ENCODE assay signal across 15 cellular contexts in the genomic region with DNA sequence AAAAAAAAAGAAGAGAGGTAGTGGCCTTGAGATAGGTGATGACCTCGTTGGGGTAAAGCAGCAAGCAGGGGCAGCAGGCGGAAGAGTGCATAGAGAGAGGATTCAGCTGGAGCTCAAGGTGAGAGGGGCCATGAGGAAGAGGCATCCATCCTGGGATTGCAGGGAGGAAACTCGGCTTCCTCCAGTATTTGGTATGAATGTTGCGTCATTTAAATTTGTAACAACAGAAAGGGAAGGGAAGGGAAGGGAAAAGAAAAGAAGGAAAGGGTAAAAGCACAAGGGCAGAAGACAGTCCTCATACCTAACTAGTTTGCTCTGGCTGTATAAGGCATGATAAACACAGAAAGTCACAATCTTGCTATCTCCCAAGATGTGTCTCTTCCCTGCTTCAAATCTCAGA. TPM values are rescaled to one million over a fixed set of nuclear protein-coding genes. Genes with fewer than 3 reads are reported as not detected.
DNase-seq lines count a peak whose midpoint lies in the region; ATAC-seq, FAIRE-seq and TF ChIP-seq lines count a peak whose summit lies in the region.
"Had no signal": no experiment of that assay in that cellular context is flagged by ENCODE, and none has a peak within 500 bp of the region (broad histone marks: within the 10 kb centered on the region; RNA-seq: fewer than 3 reads in every experiment).

No MANE protein-coding gene starts in this region.

- H3K27me3 ChIP-seq in IMR-90 (ENCODE audit: control insufficient read depth, insufficient read depth, low read length): peaks cover 22% of the 10 kb centered on the region
- no peaks in the 10 kb centered on the region for H3K27me3 ChIP-seq in H1 (replicated peaks in 1 of 4; ENCODE audit: control insufficient read depth in 3 of 4, extremely low read depth in 1 of 4, insufficient read depth in 3 of 4, low read length in 3 of 4)

- intact Hi-C loops in IMR-90 (cut with micrococcal nuclease): no loop called here

- peaks cover 4% of the 10 kb centered on the region for H3K36me3 Mint-ChIP-seq in activated naive CD8-positive, alpha-beta T cell
- peaks cover 4% of the 10 kb centered on the region for H3K36me3 Mint-ChIP-seq in activated naive CD8-positive, alpha-beta T cell treated with anti-CD3 and anti-CD28 coated beads for 36 hours
- H3K36me3 Mint-ChIP-seq in stimulated activated naive B cell treated with anti-CD40 and anti-IgM and Interleukin-4, amounts not matched to agents 10 μg/mL and 1 μg/mL and 100 μg/mL, for 72 hours: no peaks in the 10 kb centered on the region
- H3K36me3 Mint-ChIP-seq: CD4-positive, CD25-positive, alpha-beta regulatory T cell had no signal

- H3K4me3 Mint-ChIP-seq in activated naive CD8-positive, alpha-beta T cell: no peak overlapping the region
- no peak overlapping the region for H3K4me3 Mint-ChIP-seq in activated naive CD8-positive, alpha-beta T cell treated with anti-CD3 and anti-CD28 coated beads for 36 hours
- H3K4me3 Mint-ChIP-seq in stimulated activated naive B cell treated with anti-CD40 and anti-IgM and Interleukin-4, amounts not matched to agents 10 μg/mL and 1 μg/mL and 100 μg/mL, for 72 hours: no peak overlapping the region
- H3K4me3 Mint-ChIP-seq: CD4-positive, CD25-positive, alpha-beta regulatory T cell; HFFc6 had no signal

- TF ChIP-seq POLR2A in IMR-90 (IDR thresholded peaks at IDR 0.05; ENCODE audit: low read depth, low read length) (no peak), H1 (IDR thresholded peaks at IDR 0.05; ENCODE audit: control extremely low read depth in 1 of 2, low read depth in 2 of 2, low read length in 2 of 2) (no peak)

- H2BK20ac ChIP-seq in IMR-90 (ENCODE audit: low read depth, low read length) (no peak overlapping the region), H1 (ENCODE audit: low read length) (no peak overlapping the region)

- no peaks in the 10 kb centered on the region for H3K9me3 ChIP-seq in IMR-90 (ENCODE audit: control insufficient read depth, insufficient read depth, low read length)
- H3K9me3 ChIP-seq in H1 (ENCODE audit: insufficient read depth in 2 of 2, low read depth in 1 of 2, low read length in 1 of 2): no peaks in the 10 kb centered on the region

- WGBS in IMR-90 (ENCODE audit: extremely low coverage in 2 of 2, insufficient read length in 1 of 2), 2 experiments: no CpG with 5 or more reads among the region's 4 CpGs
- WGBS in H1 (ENCODE audit: extremely low coverage in 1 of 2, insufficient coverage in 1 of 2, insufficient read length in 1 of 2, insufficient replicate concordance in 2 of 2, low coverage in 1 of 2, low lambda C conversion rate in 2 of 2, missing lambda C conversion rate in 1 of 2), 2 experiments: 100% methylated on average over 3 of the region's 4 CpGs; no CpG with 5 or more reads in 1 of the 2 experiments

- H3K18ac ChIP-seq in IMR-90 (ENCODE audit: low read depth, low read length) (no peak overlapping the region), H1 (ENCODE audit: extremely low read depth, low read length) (no peak overlapping the region)

- H3K9me3 Mint-ChIP-seq in activated naive CD8-positive, alpha-beta T cell (ENCODE audit: low read depth): no peaks in the 10 kb centered on the region
- H3K9me3 Mint-ChIP-seq in activated naive CD8-positive, alpha-beta T cell treated with anti-CD3 and anti-CD28 coated beads for 36 hours: peaks cover 3% of the 10 kb centered on the region
- H3K9me3 Mint-ChIP-seq in stimulated activated naive B cell treated with anti-CD40 and anti-IgM and Interleukin-4, amounts not matched to agents 10 μg/mL and 1 μg/mL and 100 μg/mL, for 72 hours: no peaks in the 10 kb centered on the region
- H3K9me3 Mint-ChIP-seq: CD4-positive, CD25-positive, alpha-beta regulatory T cell; HFFc6 had no signal

- dilution Hi-C loops in IMR-90 (cut with HindIII; ENCODE audit: low sequenced_read_pairs, unreplicated experiment): no loop called here

- no peak overlapping the region for H2BK15ac ChIP-seq in IMR-90 (ENCODE audit: low read depth, low read length)
- H2BK15ac ChIP-seq in H1 (ENCODE audit: low read length): no peak overlapping the region

- H3K14ac ChIP-seq in IMR-90 (replicated peaks; ENCODE audit: low read depth, low read length): no peak overlapping the region
- H3K14ac ChIP-seq in H1 (ENCODE audit: insufficient read length): no peak overlapping the region

- no peak overlapping the region for H2BK12ac ChIP-seq in H1 (ENCODE audit: low read depth, low read length)

- DNase-seq in activated naive CD8-positive, alpha-beta T cell treated with anti-CD3 and anti-CD28 coated beads for 36 hours: no peak
- DNase-seq in IMR-90: no peak
- DNase-seq in H1 (ENCODE audit: low read depth in 1 of 2, low spot score in 2 of 2): no peak
- no peak for DNase-seq in stimulated activated naive B cell treated with anti-CD40 and anti-IgM and Interleukin-4, amounts not matched to agents 10 μg/mL and 1 μg/mL and 100 μg/mL, for 72 hours
- no peak for DNase-seq in HuH-7.5 (ENCODE audit: low spot score)
- DNase-seq in NCI-H187 (lab: John Stamatoyannopoulos, UW): no peak
- DNase-seq in NCI-H2029 treated with DMSO at 0.1 percent for 48 hours (lab: John Stamatoyannopoulos, UW): no peak
- DNase-seq: CD4-positive, CD25-positive, alpha-beta regulatory T cell; DMS53; EL; HCEC 1CT; HFFc6 had no signal

- H3K4me2 ChIP-seq in IMR-90 (ENCODE audit: low read depth, low read length) (no peak overlapping the region), H1 (ENCODE audit: insufficient read depth in 1 of 2, low read depth in 2 of 2, low read length in 2 of 2) (no peak overlapping the region)

- H3K4me1 Mint-ChIP-seq in activated naive CD8-positive, alpha-beta T cell (ENCODE audit: low read depth): peaks cover 61% of the 10 kb centered on the region
- peaks cover 47% of the 10 kb centered on the region for H3K4me1 Mint-ChIP-seq in activated naive CD8-positive, alpha-beta T cell treated with anti-CD3 and anti-CD28 coated beads for 36 hours
- peaks cover 24 to 45% of the 10 kb centered on the region in 2 donors for H3K4me1 Mint-ChIP-seq in stimulated activated naive B cell treated with anti-CD40 and anti-IgM and Interleukin-4, amounts not matched to agents 10 μg/mL and 1 μg/mL and 100 μg/mL, for 72 hours

- H3K27me3 Mint-ChIP-seq in activated naive CD8-positive, alpha-beta T cell: no peaks in the 10 kb centered on the region
- H3K27me3 Mint-ChIP-seq in activated naive CD8-positive, alpha-beta T cell treated with anti-CD3 and anti-CD28 coated beads for 36 hours: no peaks in the 10 kb centered on the region
- H3K27me3 Mint-ChIP-seq in stimulated activated naive B cell treated with anti-CD40 and anti-IgM and Interleukin-4, amounts not matched to agents 10 μg/mL and 1 μg/mL and 100 μg/mL, for 72 hours: no peaks in the 10 kb centered on the region
- H3K27me3 Mint-ChIP-seq: CD4-positive, CD25-positive, alpha-beta regulatory T cell had no signal

- CTCF ChIA-PET in IMR-90 (lab: Yijun Ruan, JAX) (interaction anchor here (0.6 kb wide), 1 partner anchor 159 kb away, joined by 7 read pairs; no protein-coding TSS in a partner anchor), H1 (lab: Charles Lee; ENCODE audit: partially characterized antibody) (interaction anchor here (0.6 to 6.8 kb wide), 11 partner anchors 15 to 1797 kb away, joined by 3 to 78 read pairs (median 5); no protein-coding TSS in a partner anchor)

- H3K4me3 ChIP-seq in IMR-90 (ENCODE audit: insufficient read depth, low read depth, low read length) (no peak overlapping the region), H1 (ENCODE audit: extremely low read depth in 1 of 4, insufficient read depth in 2 of 4, low read depth in 3 of 4, low read length in 4 of 4) (no peak overlapping the region)

- H4K5ac ChIP-seq in IMR-90 (ENCODE audit: low read depth, low read length) (no peak overlapping the region), H1 (ENCODE audit: insufficient read length, low read depth, low read length) (no peak overlapping the region)

- peak overlapping the region; percentile 72 for H3K27ac Mint-ChIP-seq in activated naive CD8-positive, alpha-beta T cell
- no peak overlapping the region for H3K27ac Mint-ChIP-seq in activated naive CD8-positive, alpha-beta T cell treated with anti-CD3 and anti-CD28 coated beads for 36 hours
- H3K27ac Mint-ChIP-seq in stimulated activated naive B cell treated with anti-CD40 and anti-IgM and Interleukin-4, amounts not matched to agents 10 μg/mL and 1 μg/mL and 100 μg/mL, for 72 hours: peak overlapping the region; percentile 87
- H3K27ac Mint-ChIP-seq: HFFc6 had no signal

- no peaks in the 10 kb centered on the region for H3K36me3 ChIP-seq in IMR-90 (ENCODE audit: control insufficient read depth, insufficient read depth, low read length)
- no peaks in the 10 kb centered on the region for H3K36me3 ChIP-seq in H1 (ENCODE audit: control insufficient read depth in 2 of 4, insufficient read depth in 4 of 4, low read length in 3 of 4)

- POLR2A ChIA-PET in IMR-90 (lab: Charles Lee; ENCODE audit: unreplicated experiment): no interaction called here
- POLR2A ChIA-PET in H1 (lab: Charles Lee; ENCODE audit: partially characterized antibody): interaction anchor here (0.9 to 1.2 kb wide), 2 partner anchors 10 to 40 kb away, joined by 3 to 4 read pairs; a partner anchor contains a TSS

- H4K20me1 ChIP-seq in IMR-90 (ENCODE audit: insufficient read depth, low read length): no peaks in the 10 kb centered on the region
- H4K20me1 ChIP-seq in H1 (replicated peaks in 1 of 2; ENCODE audit: control insufficient read depth in 1 of 2, insufficient read depth in 2 of 2, low read length in 2 of 2): no peaks in the 10 kb centered on the region

- TF ChIP-seq CTCF in IMR-90 (conservative IDR thresholded peaks at IDR 0.05; ENCODE audit: low read depth, low read length) (no peak), H1 (IDR thresholded peaks at IDR 0.05; ENCODE audit: control extremely low read depth in 1 of 3, insufficient read depth in 1 of 3, low read depth in 1 of 3, low read length in 3 of 3) (no peak)

- TF ChIP-seq RAD21 in IMR-90 (IDR thresholded peaks at IDR 0.05; ENCODE audit: low read length) (no peak), H1 (IDR thresholded peaks at IDR 0.05 in 1 of 2, conservative IDR thresholded peaks at IDR 0.05 in 1 of 2; ENCODE audit: low read depth in 2 of 2, low read length in 2 of 2) (no peak)

- no peak for TF ChIP-seq EP300 in H1 (IDR thresholded peaks at IDR 0.05; ENCODE audit: borderline replicate concordance in 1 of 2, low read depth in 2 of 2, low read length in 2 of 2)

- H4K91ac ChIP-seq in IMR-90 (ENCODE audit: insufficient read depth, low read depth, low read length): no peak overlapping the region
- H4K91ac ChIP-seq in H1 (replicated peaks; ENCODE audit: insufficient read length, low read length): no peak overlapping the region

- H2AFZ ChIP-seq in IMR-90 (replicated peaks; ENCODE audit: low read length, poor library complexity) (no peak overlapping the region), H1 (ENCODE audit: low read length) (0 out of 2 replicates have a peak overlapping the region, but pooled peaks have one; percentile 81)

- H3K79me1 ChIP-seq in IMR-90 (ENCODE audit: low read depth in 1 of 2, low read length in 2 of 2): no peaks in the 10 kb centered on the region
- H3K79me1 ChIP-seq in H1 (ENCODE audit: low read depth, low read length): no peaks in the 10 kb centered on the region

- H3K79me2 ChIP-seq in H1 (ENCODE audit: control insufficient read depth in 1 of 2, insufficient read depth in 2 of 2, low read length in 2 of 2): no peaks in the 10 kb centered on the region

- H3K27ac ChIP-seq in IMR-90 (ENCODE audit: insufficient read depth, low read length) (no peak overlapping the region), H1 (ENCODE audit: low read depth, low read length) (no peak overlapping the region)
- H3K27ac ChIP-seq: 22Rv1 had no signal

- H2BK5ac ChIP-seq in IMR-90 (ENCODE audit: low read depth, low read length, poor library complexity, severe bottlenecking) (no peak overlapping the region), H1 (ENCODE audit: low read depth, low read length) (no peak overlapping the region)

- BruUV-seq in IMR-90 (replicated peaks; lab: Mats Ljungman, UMichigan): no TSS peak

- H3K9ac ChIP-seq in IMR-90 (ENCODE audit: low read depth, low read length): no peak overlapping the region
- no peak overlapping the region for H3K9ac ChIP-seq in H1 (replicated peaks in 1 of 4; ENCODE audit: extremely low read depth in 1 of 4, low read depth in 3 of 4, low read length in 3 of 4)

- no peaks in the 10 kb centered on the region for H3K9me1 ChIP-seq in IMR-90 (ENCODE audit: insufficient read depth, low read length)

- H3K56ac ChIP-seq in IMR-90 (ENCODE audit: extremely low read depth, insufficient read depth, low read length) (no peak overlapping the region), H1 (replicated peaks; ENCODE audit: insufficient read length, low read depth, low read length) (no peak overlapping the region)

- H2AK5ac ChIP-seq in IMR-90 (ENCODE audit: low read depth, low read length): no peak overlapping the region
- no peak overlapping the region for H2AK5ac ChIP-seq in H1 (ENCODE audit: low read depth, low read length)

- no peak overlapping the region for H2BK120ac ChIP-seq in IMR-90 (ENCODE audit: low read depth, low read length)
- H2BK120ac ChIP-seq in H1 (replicated peaks; ENCODE audit: low read depth, low read length): no peak overlapping the region

- no peak overlapping the region for H4K8ac ChIP-seq in IMR-90 (ENCODE audit: low read depth in 2 of 2, low read length in 2 of 2)
- H4K8ac ChIP-seq in H1 (ENCODE audit: extremely low read depth, insufficient read depth, low read length): peak overlapping the region; percentile 22; the same call in 1 of the 2 replicates

- no peak overlapping the region for H2AK9ac ChIP-seq in IMR-90 (replicated peaks; ENCODE audit: low read depth, low read length, poor library complexity)

- in situ Hi-C loops in IMR-90 (cut with MboI; ENCODE audit: low sequenced_read_pairs): no loop called here

- H3K4ac ChIP-seq in IMR-90 (ENCODE audit: low read depth, low read length) (no peak overlapping the region), H1 (replicated peaks; ENCODE audit: insufficient read length, low read depth, low read length) (no peak overlapping the region)

- FAIRE-seq in H1 (lab: Jason Lieb, UNC): no peak
- FAIRE-seq: G401.6 had no signal

- ATAC-seq in IMR-90 (ENCODE audit: low read depth): no peak
- ATAC-seq in stimulated activated naive B cell treated with anti-CD40 and anti-IgM and Interleukin-4, amounts not matched to agents 10 μg/mL and 1 μg/mL and 100 μg/mL, for 72 hours (replicated peaks): no peak

- no peak overlapping the region for H3K23ac ChIP-seq in IMR-90 (ENCODE audit: low read depth, low read length)
- H3K23ac ChIP-seq in H1 (ENCODE audit: insufficient read length): no peak overlapping the region

- H3K4me1 ChIP-seq in IMR-90 (ENCODE audit: control insufficient read depth, insufficient read depth, low read length) (no peaks in the 10 kb centered on the region), H1 (replicated peaks in 1 of 4; ENCODE audit: control insufficient read depth in 3 of 4, insufficient read depth in 4 of 4, low read length in 3 of 4) (peaks cover 0 to 1% (median under 1%) of the 10 kb centered on the region in 4 experiments; a peak in 2 of 7 replicates)

- H3K23me2 ChIP-seq in H1 (ENCODE audit: low read depth, low read length): no peaks in the 10 kb centered on the region

RNA-seq across cellular contexts. Expression of a gene that starts 39.9 kb away (rescaled TPM):
- total RNA-seq in activated naive CD8-positive, alpha-beta T cell treated with anti-CD3 and anti-CD28 coated beads for 36 hours: 10 to 100 TPM; 36.6 to 37.2 TPM
- 0.83 and 0.90 TPM in 2 replicates for total RNA-seq in IMR-90 (2012; rRNA removed)
- polyA plus RNA-seq in IMR-90 (2012; rRNA removed) (0.22 and 0.44 TPM in 2 replicates), H1 (2011; rRNA removed) (4.0 TPM in 2 replicates)
- 0.07 and 0.23 TPM in 2 replicates for polyA plus RNA-seq in IMR-90 (2012; cell fraction: cytosol; rRNA removed)
- 0.11 and 0.55 TPM in 2 replicates for polyA plus RNA-seq in IMR-90 (2012; cell fraction: nucleus; rRNA removed; ENCODE audit: low replicate concordance)
- total RNA-seq in H1 (2021; fragmentation: NEBNext Ultra II Directional; extraction: Animal tissue kit (Norgen Biotek cat#: 25700)): 7.6 and 9.2 TPM in 2 replicates
- polyA plus RNA-seq in H1 (2011; cell fraction: cytosol; rRNA removed): 3.6 TPM
- polyA plus RNA-seq in H1 (2011; cell fraction: nucleus; rRNA removed): 5.0 TPM
- 4.9 to 7.6 TPM (median 7.0 TPM) in 4 replicates for polyA plus RNA-seq in H1 (2012, experiment 1 of 2)
- 0.24 TPM for polyA plus RNA-seq in H1 (2012, experiment 2 of 2)
- polyA plus RNA-seq in H1 (2013, experiment 1 of 2): 2.8 TPM
- 3.0 TPM for polyA plus RNA-seq in H1 (2013, experiment 2 of 2)
- polyA minus RNA-seq in H1 (2011; rRNA and poly(A)+ RNA removed): 7.8 and 8.9 TPM in 2 replicates
- polyA minus RNA-seq in H1 (2011; cell fraction: cytosol; rRNA and poly(A)+ RNA removed): 6.2 TPM
- 24.7 TPM for polyA minus RNA-seq in H1 (2011; cell fraction: nucleus; rRNA and poly(A)+ RNA removed)
